Comparison of ENCODE assay signal across 1 cellular context in the genomic region with DNA sequence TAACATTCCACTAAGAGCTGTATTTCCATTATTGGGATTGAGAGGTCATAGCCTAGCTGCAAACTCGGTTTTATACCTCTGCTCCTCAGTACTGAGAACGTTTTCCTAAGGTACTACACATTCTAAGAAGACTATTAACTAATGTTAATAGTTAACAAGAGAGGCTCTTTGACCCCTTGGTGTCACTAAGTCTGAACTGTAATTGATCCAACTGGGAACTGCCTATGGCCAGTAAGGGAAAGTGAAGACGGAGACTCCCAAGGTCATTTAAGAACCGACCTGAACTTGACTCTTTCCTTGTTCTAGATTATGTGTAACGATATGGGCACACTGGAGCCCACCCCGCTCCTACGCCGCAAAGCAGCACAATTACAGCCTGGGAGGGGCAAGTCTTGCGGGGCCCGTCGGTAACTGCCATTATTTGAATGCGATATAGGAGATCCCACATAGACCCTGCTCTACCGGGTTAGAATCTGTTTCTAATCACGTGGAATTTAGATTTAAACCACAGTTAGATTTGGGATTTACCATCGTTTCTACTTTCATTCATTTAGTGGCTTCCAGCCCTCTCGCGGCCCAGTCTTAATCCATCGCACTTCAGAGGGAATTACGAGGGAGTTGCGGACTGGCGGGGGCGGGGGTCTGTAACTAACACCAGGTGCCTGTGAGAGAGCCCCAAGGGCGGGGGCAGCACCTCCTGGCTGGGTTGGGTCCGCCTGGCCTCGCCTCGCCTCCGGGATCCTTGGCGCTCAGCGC.
TF ChIP-seq lines count a peak whose summit lies in the region.

No MANE protein-coding gene starts in this region.

TF ChIP-seq in H1, 55 proteins besides CTCF, POLR2A, EP300 and RAD21 (continued from another document):
- no peak for TF ChIP-seq SIRT6 (IDR thresholded peaks at IDR 0.05; ENCODE audit: low read length)
